In genomic region chr5:140042551-140043507, GRCh38 we compare ENCODE assay signal across 8 cellular contexts. TPM values are rescaled to one million over a fixed set of nuclear protein-coding genes. Genes with fewer than 3 reads are reported as not detected.
DNase-seq lines count a peak whose midpoint lies in the region; TF ChIP-seq lines count a peak whose summit lies in the region.

TSS of gene NRG2 (minus strand) at chr5:140043299.

- DNase-seq in HFF-Myc (ENCODE audit: extremely low read depth, low read depth) (no peak), NCI-H1105 treated with DMSO at 0.1 percent for 48 hours (lab: John Stamatoyannopoulos, UW) (peak; percentile 60), chondrocyte (ENCODE audit: low spot score) (no peak), kidney glomerular epithelial cell (lab: John Stamatoyannopoulos, UW) (peak; percentile 67), cortex of kidney (lab: John Stamatoyannopoulos, UW) (no peak)
- peak; percentile 35 for DNase-seq in activated CD4-positive, CD25-positive, alpha-beta regulatory T cell treated with anti-CD3 and anti-CD28 coated beads, Interleukin-2, amount 50 U/mL, for 72 hours
- peak; percentile 23 to 30 for DNase-seq in stimulated activated CD4-positive, alpha-beta T cell treated with anti-CD3 and anti-CD28 coated beads, Interleukin-1b, Interleukin-23, amount 100 ng/mL, for 4 hours (ENCODE audit: low read depth in 2 of 2)

- H3K9me3 Mint-ChIP-seq in chondrocyte (ENCODE audit: low read depth): no peaks in the 10 kb centered on the region

- peak within 1 kb of the TSS; percentile 76 for H3K4me3 Mint-ChIP-seq in chondrocyte (ENCODE audit: unreplicated experiment)

- TF ChIP-seq CTCF in GM12873 (IDR thresholded peaks at IDR 0.05; ENCODE audit: insufficient read depth, low read depth, low read length, missing control alignments): peak; percentile 59
- TF ChIP-seq CTCF in HFF-Myc (IDR thresholded peaks at IDR 0.05; ENCODE audit: low read depth, low read length, missing control alignments): peak; percentile 32
- TF ChIP-seq CTCF in chondrocyte (IDR thresholded peaks at IDR 0.05): peak; percentile 70

- peaks cover 39% of the 10 kb centered on the region for H3K27me3 Mint-ChIP-seq in chondrocyte (ENCODE audit: low read depth)

- peak within 1 kb of the TSS; percentile 45 for H3K4me3 ChIP-seq in HFF-Myc (replicated peaks; ENCODE audit: low read depth, low read length)

- no peaks in the 10 kb centered on the region for H3K36me3 Mint-ChIP-seq in chondrocyte (ENCODE audit: low read depth)

- no peak within 1 kb of the TSS for H3K27ac Mint-ChIP-seq in chondrocyte (ENCODE audit: unreplicated experiment)

- H3K4me1 Mint-ChIP-seq in chondrocyte (ENCODE audit: low read depth): peaks cover 17% of the 10 kb centered on the region

RNA-seq across cellular contexts. Expression of gene NRG2, which starts in this region (rescaled TPM):
- total RNA-seq in chondrocyte: 0.13 to 0.39 TPM (median 0.27 TPM) in 3 replicates

Comparison
In these comparisons a context has a peak if more than half of its experiments do, and no peak if none do; other contexts are left out.
1. DNase-seq: peak in NCI-H1105 treated with DMSO at 0.1 percent for 48 hours (single experiment), activated CD4-positive, CD25-positive, alpha-beta regulatory T cell treated with anti-CD3 and anti-CD28 coated beads, Interleukin-2, amount 50 U/mL, for 72 hours (single experiment), kidney glomerular epithelial cell (single experiment) and stimulated activated CD4-positive, alpha-beta T cell treated with anti-CD3 and anti-CD28 coated beads, Interleukin-1b, Interleukin-23, amount 100 ng/mL, for 4 hours (2 of 2); none in HFF-Myc (single experiment), chondrocyte (single experiment) and cortex of kidney (single experiment).
2. Peak in every context shown above with its lines, with median percentiles within 50 percentile points of each other: CTCF ChIP-seq.